ENCODE assay signal across 16 cellular contexts in genomic region chr1:154833841-154834240, GRCh38. TPM values are rescaled to one million over a fixed set of nuclear protein-coding genes. Genes with fewer than 3 reads are reported as not detected.
DNase-seq lines count a peak whose midpoint lies in the region; ATAC-seq and TF ChIP-seq lines count a peak whose summit lies in the region.
"Had no signal": no experiment of that assay in that cellular context is flagged by ENCODE, and none has a peak within 500 bp of the region (broad histone marks: within the 10 kb centered on the region; RNA-seq: fewer than 3 reads in every experiment).

No MANE protein-coding gene starts in this region.

- no peaks in the 10 kb centered on the region for H3K36me3 Mint-ChIP-seq in brain
- no peaks in the 10 kb centered on the region for H3K36me3 Mint-ChIP-seq in stimulated activated effector memory CD8-positive, alpha-beta T cell treated with anti-CD3 and anti-CD28 coated beads, Interleukin-12 subunit alpha, Interleukin-12 subunit beta, amount 100 ng/mL, for 72 hours
- H3K36me3 Mint-ChIP-seq: CD8-positive, alpha-beta memory T cell had no signal

- H3K27ac Mint-ChIP-seq in brain: peak overlapping the region in 4 of 5 experiments; percentile 72 to 91 (median 77)
- peak overlapping the region; percentile 6 for H3K27ac Mint-ChIP-seq in stimulated activated effector memory CD8-positive, alpha-beta T cell treated with anti-CD3 and anti-CD28 coated beads, Interleukin-12 subunit alpha, Interleukin-12 subunit beta, amount 100 ng/mL, for 72 hours
- H3K27ac Mint-ChIP-seq: GM23338, H9 had no signal

- peaks cover 89% of the 10 kb centered on the region for H3K4me1 Mint-ChIP-seq in brain
- no peaks in the 10 kb centered on the region for H3K4me1 Mint-ChIP-seq in stimulated activated effector memory CD8-positive, alpha-beta T cell treated with anti-CD3 and anti-CD28 coated beads, Interleukin-12 subunit alpha, Interleukin-12 subunit beta, amount 100 ng/mL, for 72 hours
- H3K4me1 Mint-ChIP-seq: CD8-positive, alpha-beta memory T cell had no signal

- no peaks in the 10 kb centered on the region for H3K27me3 Mint-ChIP-seq in brain

- no peak for TF ChIP-seq CTCF in brain (conservative IDR thresholded peaks at IDR 0.05)
- no peak for TF ChIP-seq CTCF in BE2C (IDR thresholded peaks at IDR 0.05; ENCODE audit: low read depth, low read length)

- peak overlapping the region in 1 of 5 experiments; percentile 33 for H3K4me3 Mint-ChIP-seq in brain
- H3K4me3 Mint-ChIP-seq in stimulated activated effector memory CD8-positive, alpha-beta T cell treated with anti-CD3 and anti-CD28 coated beads, Interleukin-12 subunit alpha, Interleukin-12 subunit beta, amount 100 ng/mL, for 72 hours: no peak overlapping the region
- H3K4me3 Mint-ChIP-seq: CD8-positive, alpha-beta memory T cell; GM23338; H9 had no signal

- no peaks in the 10 kb centered on the region for H3K36me3 ChIP-seq in BE2C
- H3K36me3 ChIP-seq: BLaER1 had no signal

- H3K9me3 Mint-ChIP-seq in brain: no peaks in the 10 kb centered on the region
- no peaks in the 10 kb centered on the region for H3K9me3 Mint-ChIP-seq in stimulated activated effector memory CD8-positive, alpha-beta T cell treated with anti-CD3 and anti-CD28 coated beads, Interleukin-12 subunit alpha, Interleukin-12 subunit beta, amount 100 ng/mL, for 72 hours
- H3K9me3 Mint-ChIP-seq: GM23338, H9 had no signal

- H3K27me3 ChIP-seq in BE2C: no peaks in the 10 kb centered on the region
- H3K27me3 ChIP-seq: BLaER1 had no signal

- peaks cover 7% of the 10 kb centered on the region for H3K4me1 ChIP-seq in BE2C
- H3K4me1 ChIP-seq: Caco-2 had no signal

- H3K4me3 ChIP-seq in BE2C (ENCODE audit: low read depth, low read length): no peak overlapping the region
- H3K4me3 ChIP-seq: BLaER1, GM12878, GM23338 had no signal

- no peaks in the 10 kb centered on the region for H3K9me3 ChIP-seq in BE2C
- H3K9me3 ChIP-seq: BLaER1, Caco-2 had no signal

- DNase-seq in DMS79 treated with DMSO at 0.1 percent for 48 hours (lab: John Stamatoyannopoulos, UW): peak; percentile 44
- DNase-seq in DMS79 (lab: John Stamatoyannopoulos, UW): no peak
- DNase-seq in lung microvascular endothelial cell (ENCODE audit: low read depth in 2 of 2): peak; percentile 45 to 83
- DNase-seq in stimulated activated effector memory CD8-positive, alpha-beta T cell treated with anti-CD3 and anti-CD28 coated beads, Interleukin-12 subunit alpha, Interleukin-12 subunit beta, amount 100 ng/mL, for 72 hours (ENCODE audit: low spot score in 2 of 2): no peak
- no peak for DNase-seq in DMS153 treated with DMSO at 0.1 percent for 48 hours (lab: John Stamatoyannopoulos, UW; ENCODE audit: unreplicated experiment)
- no peak for DNase-seq in BE2C
- DNase-seq in UCSD-AML1 (lab: John Stamatoyannopoulos, UW; ENCODE audit: unreplicated experiment): no peak
- DNase-seq: Caco-2; CD8-positive, alpha-beta memory T cell; DMS53; H9 had no signal

- no peak for ATAC-seq in stimulated activated effector memory CD8-positive, alpha-beta T cell treated with anti-CD3 and anti-CD28 coated beads, Interleukin-12 subunit alpha, Interleukin-12 subunit beta, amount 100 ng/mL, for 72 hours
- ATAC-seq: GM12878, GM23338, HepG2 had no signal

RNA-seq across cellular contexts. Expression of gene KCNN3, which starts 36.2 kb away (rescaled TPM):
- 5.1 TPM for polyA plus RNA-seq in brain (ENCODE audit: insufficient read depth, low read depth, low replicate concordance)
- 0.87 and 0.99 TPM in 2 replicates for total RNA-seq in lung microvascular endothelial cell
- polyA plus RNA-seq in BE2C (2012; ENCODE audit: insufficient read depth, insufficient read length, low read depth): 0.31 TPM
- total RNA-seq: HepG2 had no signal
- polyA plus RNA-seq: CD8-positive, alpha-beta memory T cell; HepG2 had no signal

Comparison
In these comparisons a context has a peak if more than half of its experiments do, and no peak if none do; other contexts are left out.
1. DNase-seq: peak in DMS79 treated with DMSO at 0.1 percent for 48 hours (single experiment) and lung microvascular endothelial cell (2 of 2); none in DMS79 (single experiment), stimulated activated effector memory CD8-positive, alpha-beta T cell treated with anti-CD3 and anti-CD28 coated beads, Interleukin-12 subunit alpha, Interleukin-12 subunit beta, amount 100 ng/mL, for 72 hours (0 of 2), DMS153 treated with DMSO at 0.1 percent for 48 hours (single experiment), BE2C (single experiment) and UCSD-AML1 (single experiment).